19 cellular contexts compared by ENCODE assay signal in the genomic region with DNA sequence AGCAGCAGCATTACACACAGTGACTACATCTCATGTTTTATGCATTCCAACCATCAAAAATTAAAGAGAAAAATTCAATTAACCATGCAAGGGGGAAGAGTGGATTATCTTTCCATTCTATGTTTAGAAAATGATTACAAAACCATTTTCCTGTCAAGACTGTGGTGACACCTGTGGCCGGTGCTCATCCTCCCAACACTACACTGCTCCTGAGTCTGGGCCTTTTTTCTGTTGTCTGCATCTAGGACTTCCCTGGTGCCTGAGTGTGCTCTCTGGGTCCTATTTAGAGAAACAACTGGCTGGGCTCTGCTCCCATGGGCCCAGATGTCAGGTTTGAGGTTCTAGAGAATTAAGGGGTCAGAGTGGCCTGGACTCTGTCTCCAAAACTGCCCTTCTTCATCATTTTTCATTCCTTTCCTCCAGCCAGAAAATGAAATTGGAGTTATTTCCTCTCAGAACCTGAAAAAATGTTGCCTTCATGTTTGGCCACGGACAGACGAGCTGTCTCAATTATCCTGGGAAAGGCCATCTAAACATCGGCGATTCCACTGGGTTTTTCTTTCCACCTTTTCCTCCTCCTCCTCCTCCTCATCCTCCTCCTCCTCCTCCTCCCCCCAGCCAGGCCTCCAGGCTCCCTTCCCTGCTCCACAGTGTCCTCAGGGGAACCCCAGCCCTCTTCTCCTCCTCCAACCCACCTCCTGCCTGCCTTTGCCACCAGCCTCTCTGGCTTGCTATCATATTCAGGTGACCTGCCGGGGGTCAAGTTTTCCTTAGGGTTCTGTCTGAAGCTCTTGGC. TPM values are rescaled to one million over a fixed set of nuclear protein-coding genes. Genes with fewer than 3 reads are reported as not detected.
"Had no signal": no experiment of that assay in that cellular context is flagged by ENCODE, and none has a peak within 500 bp of the region (broad histone marks: within the 10 kb centered on the region; RNA-seq: fewer than 3 reads in every experiment).

No MANE protein-coding gene starts in this region.

- FAIRE-seq: astrocyte, bronchial epithelial cell, frontal cortex had no signal

- H3K4me3 ChIP-seq: heart left ventricle, lower lobe of right lung, tibial artery had no signal

- ATAC-seq: heart left ventricle; left colon; lower lobe of right lung; stimulated activated naive B cell treated with anti-CD40 and anti-IgM and Interleukin-4, amounts not matched to agents 10 μg/mL and 1 μg/mL and 100 μg/mL, for 72 hours had no signal

- H3K9me3 Mint-ChIP-seq: activated naive CD4-positive, alpha-beta T cell treated with anti-CD3 and anti-CD28 coated beads, Interleukin-2, amount 10 ng/mL, durations not matched to agents 7 days and 5 days; activated T-helper 2 cell treated with anti-CD3 and anti-CD28 coated beads, Interferon-gamma antibody, Interleukin-2, Interleukin-4, amounts not matched to agents 10 μg/mL and 5 μg/mL and 100 μg/mL, durations not matched to agents 14 hours and 24 hours and 36 hours; naive B cell had no signal

- H3K27ac Mint-ChIP-seq: activated naive CD4-positive, alpha-beta T cell treated with anti-CD3 and anti-CD28 coated beads, Interleukin-2, amount 10 ng/mL, durations not matched to agents 7 days and 5 days; activated T-helper 2 cell treated with anti-CD3 and anti-CD28 coated beads, Interferon-gamma antibody, Interleukin-2, Interleukin-4, amounts not matched to agents 10 μg/mL and 5 μg/mL and 100 μg/mL, durations not matched to agents 14 hours and 24 hours and 36 hours; naive B cell; stimulated activated naive B cell treated with anti-CD40 and anti-IgM and Interleukin-4, amounts not matched to agents 10 μg/mL and 1 μg/mL and 100 μg/mL, for 72 hours had no signal

- H3K27ac ChIP-seq: epithelial cell of prostate, heart left ventricle, lower lobe of right lung, neutrophil, tibial artery had no signal

- H3K27me3 ChIP-seq: heart left ventricle, neutrophil had no signal

- H3K9me3 ChIP-seq: heart left ventricle, lower lobe of right lung, neutrophil, tibial artery had no signal

- H3K4me1 Mint-ChIP-seq: activated naive CD4-positive, alpha-beta T cell treated with anti-CD3 and anti-CD28 coated beads, Interleukin-2, amount 10 ng/mL, durations not matched to agents 7 days and 5 days; naive B cell; stimulated activated naive B cell treated with anti-CD40 and anti-IgM and Interleukin-4, amounts not matched to agents 10 μg/mL and 1 μg/mL and 100 μg/mL, for 72 hours had no signal

- H3K36me3 ChIP-seq: heart left ventricle, lower lobe of right lung, neutrophil, tibial artery had no signal

- H3K4me1 ChIP-seq: heart left ventricle, lower lobe of right lung had no signal

- DNase-seq: activated CD4-positive, alpha-beta T cell treated with anti-CD3 and anti-CD28 coated beads, Interleukin-2, amount 50 U/mL, for 48 hours; activated CD4-positive, CD25-positive, alpha-beta regulatory T cell treated with anti-CD3 and anti-CD28 coated beads, Interleukin-2, amount 50 U/mL, for 72 hours; activated naive CD4-positive, alpha-beta T cell treated with anti-CD3 and anti-CD28 coated beads, Interleukin-2, amount 10 ng/mL, durations not matched to agents 7 days and 5 days; heart left ventricle; left colon; lower lobe of right lung; naive B cell; stimulated activated CD4-positive, alpha-beta T cell treated with anti-CD3 and anti-CD28 coated beads, Interleukin-15, amount 100 ng/mL, for 24 hours; stimulated activated CD4-positive, alpha-beta T cell treated with anti-CD3 and anti-CD28 coated beads, Interleukin-4, amount 100 ng/mL, for 1 hour; stimulated activated naive B cell treated with anti-CD40 and anti-IgM and Interleukin-4, amounts not matched to agents 10 μg/mL and 1 μg/mL and 100 μg/mL, for 72 hours; tibial artery had no signal

- H3K36me3 Mint-ChIP-seq: activated naive CD4-positive, alpha-beta T cell treated with anti-CD3 and anti-CD28 coated beads, Interleukin-2, amount 10 ng/mL, durations not matched to agents 7 days and 5 days; naive B cell; stimulated activated naive B cell treated with anti-CD40 and anti-IgM and Interleukin-4, amounts not matched to agents 10 μg/mL and 1 μg/mL and 100 μg/mL, for 72 hours had no signal

- H3K4me3 Mint-ChIP-seq: activated naive CD4-positive, alpha-beta T cell treated with anti-CD3 and anti-CD28 coated beads, Interleukin-2, amount 10 ng/mL, durations not matched to agents 7 days and 5 days; naive B cell; stimulated activated naive B cell treated with anti-CD40 and anti-IgM and Interleukin-4, amounts not matched to agents 10 μg/mL and 1 μg/mL and 100 μg/mL, for 72 hours had no signal

RNA-seq across cellular contexts. Expression of a gene that starts 11.4 kb away (rescaled TPM):
- total RNA-seq: activated T-helper 2 cell treated with anti-CD3 and anti-CD28 coated beads, Interferon-gamma antibody, Interleukin-2, Interleukin-4, amounts not matched to agents 10 μg/mL and 5 μg/mL and 100 μg/mL, durations not matched to agents 14 hours and 24 hours and 36 hours; T-helper 1 cell treated with Interleukin-12 subunit alpha and Interleukin-12 subunit beta and Interleukin-4 antibody, amounts not matched to agents 30 ng/mL and 1 ng/mL, for 36 hours had no signal

RNA-seq across cellular contexts. Expression of a gene that starts 24.5 kb away (rescaled TPM):
- total RNA-seq: activated T-helper 2 cell treated with anti-CD3 and anti-CD28 coated beads, Interferon-gamma antibody, Interleukin-2, Interleukin-4, amounts not matched to agents 10 μg/mL and 5 μg/mL and 100 μg/mL, durations not matched to agents 14 hours and 24 hours and 36 hours; dermis microvascular lymphatic vessel endothelial cell; T-helper 1 cell treated with Interleukin-12 subunit alpha and Interleukin-12 subunit beta and Interleukin-4 antibody, amounts not matched to agents 30 ng/mL and 1 ng/mL, for 36 hours had no signal
